8 cellular contexts compared by ENCODE assay signal in genomic region chr5:93580387-93581100, GRCh38. TPM values are rescaled to one million over a fixed set of nuclear protein-coding genes. Genes with fewer than 3 reads are reported as not detected.
DNase-seq lines count a peak whose midpoint lies in the region; ATAC-seq, FAIRE-seq and TF ChIP-seq lines count a peak whose summit lies in the region.

No MANE protein-coding gene starts in this region.

- no peaks in the 10 kb centered on the region for H3K36me3 Mint-ChIP-seq in activated CD8-positive, alpha-beta T cell treated with anti-CD3 and anti-CD28 coated beads, Interleukin-2, amount 10 ng/mL, durations not matched to agents 7 days and 5 days (ENCODE audit: low read depth)

- ATAC-seq in A549 (peak; percentile 6 to 49; a peak in 5 of 6 replicates), GM21515 (IDR thresholded peaks at IDR 0.05; ENCODE audit: unreplicated experiment) (no peak), HG02870 (IDR thresholded peaks at IDR 0.05; ENCODE audit: unreplicated experiment) (no peak)
- ATAC-seq in activated CD8-positive, alpha-beta T cell treated with anti-CD3 and anti-CD28 coated beads, Interleukin-2, amount 10 ng/mL, durations not matched to agents 7 days and 5 days: no peak

- POLR2A ChIA-PET in A549 (lab: Yijun Ruan, JAX): no interaction called here
- POLR2A ChIA-PET in activated CD8-positive, alpha-beta T cell treated with anti-CD3 and anti-CD28 coated beads, Interleukin-2, amount 10 ng/mL, durations not matched to agents 7 days and 5 days (lab: Charles Lee): no interaction called here

- H3K27ac Mint-ChIP-seq in activated CD8-positive, alpha-beta T cell treated with anti-CD3 and anti-CD28 coated beads, Interleukin-2, amount 10 ng/mL, durations not matched to agents 7 days and 5 days: peak overlapping the region; percentile 23

- H3K27me3 ChIP-seq in hepatocyte: peaks cover 79% of the 10 kb centered on the region
- peaks cover 10 to 97% (median 74%) of the 10 kb centered on the region in 7 donors for H3K27me3 ChIP-seq in spleen (replicated peaks in 1 of 7)

- H3K9me3 Mint-ChIP-seq in activated CD8-positive, alpha-beta T cell treated with anti-CD3 and anti-CD28 coated beads, Interleukin-2, amount 10 ng/mL, durations not matched to agents 7 days and 5 days (ENCODE audit: insufficient read depth): no peaks in the 10 kb centered on the region

- H3K27ac ChIP-seq in A549: peak overlapping the region; percentile 63 to 94
- H3K27ac ChIP-seq in hepatocyte: peak overlapping the region; percentile 74
- peak overlapping the region; percentile 57 to 86 (median 80) for H3K27ac ChIP-seq in spleen

- peaks cover 54% of the 10 kb centered on the region for H3K27me3 Mint-ChIP-seq in activated CD8-positive, alpha-beta T cell treated with anti-CD3 and anti-CD28 coated beads, Interleukin-2, amount 10 ng/mL, durations not matched to agents 7 days and 5 days (ENCODE audit: low read depth)

- CTCF ChIA-PET in A549 (lab: Yijun Ruan, JAX): interaction anchor here (1.3 to 4.4 kb wide), 3 partner anchors 26 to 220 kb away, joined by 3 to 14 read pairs (median 4); no protein-coding TSS in a partner anchor
- CTCF ChIA-PET in activated CD8-positive, alpha-beta T cell treated with anti-CD3 and anti-CD28 coated beads, Interleukin-2, amount 10 ng/mL, durations not matched to agents 7 days and 5 days (lab: Charles Lee): interaction anchor here (0.9 to 1.5 kb wide), 2 partner anchors 9 to 221 kb away, joined by 3 to 4 read pairs; no protein-coding TSS in a partner anchor

- TF ChIP-seq POLR2A in A549 (IDR thresholded peaks at IDR 0.05; ENCODE audit: low read length) (no peak; the same call in none of the 2 replicates), spleen (IDR thresholded peaks at IDR 0.05) (peak in 1 of 3 donors; percentile 17)

- H3K4me2 ChIP-seq in A549 (peak overlapping the region; percentile 94), hepatocyte (peak overlapping the region; percentile 94)

- H3K4me1 ChIP-seq in A549 (peaks cover 4% of the 10 kb centered on the region; the same call in 1 of the 3 replicates), hepatocyte (ENCODE audit: insufficient read depth) (peaks cover 21% of the 10 kb centered on the region), spleen (peaks cover 18 to 64% (median 51%) of the 10 kb centered on the region in 6 donors)

- H3K4me3 ChIP-seq in A549 (peak overlapping the region; percentile 78), GM12875 (ENCODE audit: low read depth, low read length) (peak overlapping the region; percentile 48), hepatocyte (peak overlapping the region; percentile 30), spleen (peak overlapping the region; percentile 47 to 72 (median 56))

- H3K4me3 Mint-ChIP-seq in activated CD8-positive, alpha-beta T cell treated with anti-CD3 and anti-CD28 coated beads, Interleukin-2, amount 10 ng/mL, durations not matched to agents 7 days and 5 days: peak overlapping the region; percentile 69

- peaks cover 19% of the 10 kb centered on the region for H3K4me1 Mint-ChIP-seq in activated CD8-positive, alpha-beta T cell treated with anti-CD3 and anti-CD28 coated beads, Interleukin-2, amount 10 ng/mL, durations not matched to agents 7 days and 5 days (ENCODE audit: low read depth)

- TF ChIP-seq RAD21 in A549 (conservative IDR thresholded peaks at IDR 0.05 in 1 of 2, IDR thresholded peaks at IDR 0.05 in 1 of 2): no peak

- H3K9me3 ChIP-seq in A549: no peaks in the 10 kb centered on the region
- no peaks in the 10 kb centered on the region for H3K9me3 ChIP-seq in hepatocyte (ENCODE audit: low read depth)
- H3K9me3 ChIP-seq in spleen: no peaks in the 10 kb centered on the region

- no peaks in the 10 kb centered on the region for H3K36me3 ChIP-seq in hepatocyte (replicated peaks; ENCODE audit: insufficient read depth, low read depth)
- H3K36me3 ChIP-seq in spleen: no peaks in the 10 kb centered on the region

- no peaks in the 10 kb centered on the region for H4K20me1 ChIP-seq in hepatocyte (ENCODE audit: insufficient read depth, poor library complexity, severe bottlenecking)

- peak in 1 of 2 experiments; percentile 26 for DNase-seq in A549 (ENCODE audit: low read depth in 1 of 2, low spot score in 1 of 2)
- no peak for DNase-seq in activated CD8-positive, alpha-beta T cell treated with anti-CD3 and anti-CD28 coated beads, Interleukin-2, amount 10 ng/mL, durations not matched to agents 7 days and 5 days
- no peak for DNase-seq in hepatocyte (ENCODE audit: low spot score)
- DNase-seq in spleen: no peak
- DNase-seq in NOMO-1 treated with DMSO at 0.1 percent for 48 hours (lab: John Stamatoyannopoulos, UW; ENCODE audit: unreplicated experiment): no peak

- no peak for TF ChIP-seq EP300 in A549 (IDR thresholded peaks at IDR 0.05)

- no peaks in the 10 kb centered on the region for H3K79me2 ChIP-seq in hepatocyte

- no peaks in the 10 kb centered on the region for H3K9me2 ChIP-seq in hepatocyte (replicated peaks; ENCODE audit: insufficient read depth)

- intact Hi-C loops in spleen (cut with DNase I; ENCODE audit: low total_unique reads): no loop called here

- FAIRE-seq in A549 (lab: Jason Lieb, UNC): no peak

- 1% methylated on average over 44 of the region's 49 CpGs for WGBS in A549 (ENCODE audit: missing lambda C conversion rate)
- 2% methylated on average over 49 of the region's 49 CpGs for WGBS in hepatocyte (ENCODE audit: low lambda C conversion rate, missing lambda C conversion rate)
- WGBS in spleen, 5 donors: 4 to 10% (median 5%) methylated on average over 44 to 49 of the region's 49 CpGs

- peak overlapping the region; percentile 81 for H2AFZ ChIP-seq in hepatocyte

- TF ChIP-seq CTCF in A549 (IDR thresholded peaks at IDR 0.05) (no peak), GM12875 (IDR thresholded peaks at IDR 0.05; ENCODE audit: borderline replicate concordance, insufficient read depth, low read depth, low read length) (no peak), hepatocyte (IDR thresholded peaks at IDR 0.05; ENCODE audit: poor library complexity) (no peak), spleen (IDR thresholded peaks at IDR 0.05 in 8 of 11, conservative IDR thresholded peaks at IDR 0.05 in 3 of 11) (no peak)

TF ChIP-seq in A549, 52 proteins besides CTCF, POLR2A, EP300 and RAD21 (continues in another document):
- no peak for TF ChIP-seq BHLHE40 (IDR thresholded peaks at IDR 0.05; ENCODE audit: low read depth, low read length)
- no peak for TF ChIP-seq USF2 (IDR thresholded peaks at IDR 0.05)
- no peak for TF ChIP-seq BCL3 (IDR thresholded peaks at IDR 0.05)
- TF ChIP-seq NFE2L2 (conservative IDR thresholded peaks at IDR 0.05; ENCODE audit: low read length): no peak
- no peak for TF ChIP-seq HOXB5 (CRISPR knock-in tag; IDR thresholded peaks at IDR 0.05)
- TF ChIP-seq POLR2AphosphoS2 (conservative IDR thresholded peaks at IDR 0.05; ENCODE audit: low read length): no peak
- TF ChIP-seq JUNB (IDR thresholded peaks at IDR 0.05): no peak
- no peak for TF ChIP-seq FOSL2 (IDR thresholded peaks at IDR 0.05)
- TF ChIP-seq FOSL2 (CRISPR knock-in tag; IDR thresholded peaks at IDR 0.05): no peak
- TF ChIP-seq CBX8 (IDR thresholded peaks at IDR 0.05): no peak
- no peak for TF ChIP-seq CHD2 (IDR thresholded peaks at IDR 0.05; ENCODE audit: low read length, partially characterized antibody)
- TF ChIP-seq CBX2 (IDR thresholded peaks at IDR 0.05; ENCODE audit: borderline replicate concordance, low read depth): no peak

RNA-seq across cellular contexts. Expression of gene NR2F1-AS1, which starts 0.5 kb away (rescaled TPM):
- polyA plus RNA-seq in A549 (2011; rRNA removed): 8.3 and 8.8 TPM in 2 replicates
- 1.3 TPM in 2 replicates for polyA plus RNA-seq in A549 (2012; cell fraction: cytosol; rRNA removed)
- polyA plus RNA-seq in A549 (2012; cell fraction: nucleus; rRNA removed): 0.37 and 0.39 TPM in 2 replicates
- 3.5 to 5.5 TPM (median 5.4 TPM) in 3 replicates for polyA plus RNA-seq in A549 (2017; fragmentation: RNase III; extraction: RNeasy Plus Mini Kit Qiagen cat#74134 plus additional on column Dnase treatment)
- polyA minus RNA-seq in A549 (2011; rRNA and poly(A)+ RNA removed): 2.8 and 3.6 TPM in 2 replicates
- total RNA-seq in activated CD8-positive, alpha-beta T cell treated with anti-CD3 and anti-CD28 coated beads, Interleukin-2, amount 10 ng/mL, durations not matched to agents 7 days and 5 days: not detected
- total RNA-seq in hepatocyte: 8.2 and 8.4 TPM in 2 replicates
- 8.6 and 9.3 TPM in 2 replicates for polyA plus RNA-seq in hepatocyte
- 10 to 100 TPM in 4 of 7 donors, 1 to 10 TPM in 3; 5.9 to 21.6 (median 11.3) TPM for total RNA-seq in spleen
- 1 to 10 TPM; 6.2 to 8.6 (median 7.6) TPM for polyA plus RNA-seq in spleen

RNA-seq across cellular contexts. Expression of gene NR2F1, which starts 2.5 kb away (rescaled TPM):
- 5.0 and 5.2 TPM in 2 replicates for polyA plus RNA-seq in A549 (2011; rRNA removed)
- polyA plus RNA-seq in A549 (2012; cell fraction: cytosol; rRNA removed): 10.5 and 14.6 TPM in 2 replicates
- polyA plus RNA-seq in A549 (2012; cell fraction: nucleus; rRNA removed): 16.2 and 24.0 TPM in 2 replicates
- 4.9 to 6.3 TPM (median 5.2 TPM) in 3 replicates for polyA plus RNA-seq in A549 (2017; fragmentation: RNase III; extraction: RNeasy Plus Mini Kit Qiagen cat#74134 plus additional on column Dnase treatment)
- 5.9 and 6.3 TPM in 2 replicates for polyA minus RNA-seq in A549 (2011; rRNA and poly(A)+ RNA removed)
- total RNA-seq in activated CD8-positive, alpha-beta T cell treated with anti-CD3 and anti-CD28 coated beads, Interleukin-2, amount 10 ng/mL, durations not matched to agents 7 days and 5 days: not detected
- 15.9 and 19.9 TPM in 2 replicates for total RNA-seq in hepatocyte
- polyA plus RNA-seq in hepatocyte: 7.3 and 8.9 TPM in 2 replicates
- 10 to 100 TPM in 6 of 7 donors, 1 to 10 TPM in 1; 9.6 to 28.8 (median 13.6) TPM for total RNA-seq in spleen
- 1 to 10 TPM; 2.0 to 4.4 (median 3.5) TPM for polyA plus RNA-seq in spleen

Comparison
In these comparisons a context has a peak if more than half of its experiments do, and no peak if none do; other contexts are left out.
1. ATAC-seq: peak in A549 (2 of 2); none in activated CD8-positive, alpha-beta T cell treated with anti-CD3 and anti-CD28 coated beads, Interleukin-2, amount 10 ng/mL, durations not matched to agents 7 days and 5 days (single experiment), GM21515 (single experiment) and HG02870 (single experiment).
2. RNA of gene NR2F1, which starts 2.5 kb away (total RNA-seq): 15.9 to 19.9 TPM in hepatocyte and 9.6 to 28.8 TPM in spleen; not detected in activated CD8-positive, alpha-beta T cell treated with anti-CD3 and anti-CD28 coated beads, Interleukin-2, amount 10 ng/mL, durations not matched to agents 7 days and 5 days; every median in the first group is over 10 times any median in the second.
3. Peak in every context shown above with its lines, with median percentiles within 50 percentile points of each other: H3K27ac ChIP-seq and H3K4me3 ChIP-seq.